Comparison of ENCODE assay signal across 9 cellular contexts in genomic region chr17:58328195-58329034, GRCh38. TPM values are rescaled to one million over a fixed set of nuclear protein-coding genes. Genes with fewer than 3 reads are reported as not detected.
DNase-seq lines count a peak whose midpoint lies in the region; ATAC-seq, FAIRE-seq and TF ChIP-seq lines count a peak whose summit lies in the region.
"Had no signal": no experiment of that assay in that cellular context is flagged by ENCODE, and none has a peak within 500 bp of the region (broad histone marks: within the 10 kb centered on the region; RNA-seq: fewer than 3 reads in every experiment).

TSS of gene TSPOAP1 (minus strand) at chr17:58328795. CDS start at chr17:58327920, 875 bp downstream.

- no peak within 1 kb of the TSS; the same call in 1 of the 2 replicates for H3K27ac ChIP-seq in GM23338 (ENCODE audit: low read depth)
- peak within 1 kb of the TSS; percentile 60 for H3K27ac ChIP-seq in GM12878 (ENCODE audit: control insufficient read depth, insufficient read depth)
- peak within 1 kb of the TSS; percentile 98 for H3K27ac ChIP-seq in naive thymus-derived CD4-positive, alpha-beta T cell (ENCODE audit: low read depth, low read length)
- H3K27ac ChIP-seq: epithelial cell of prostate had no signal

- H3K9me3 Mint-ChIP-seq in Caco-2 (ENCODE audit: unreplicated experiment) = no peaks in the 10 kb centered on the region
- no peaks in the 10 kb centered on the region; the same call in 2 of the 3 replicates for H3K9me3 Mint-ChIP-seq in GM23338
- no peaks in the 10 kb centered on the region for H3K9me3 Mint-ChIP-seq in T-helper 1 cell treated with Interleukin-12 subunit alpha and Interleukin-12 subunit beta and Interleukin-4 antibody, amounts not matched to agents 30 μg/mL and 1 μg/mL, for 36 hours
- peaks cover 0 to 4% (median 0%) of the 10 kb centered on the region in 11 donors for H3K9me3 Mint-ChIP-seq in naive thymus-derived CD4-positive, alpha-beta T cell

- SMC1A ChIA-PET in GM12878 (lab: Charles Lee; ENCODE audit: uncharacterized antibody, unreplicated experiment) = interaction anchor here (0.6 to 3.8 kb wide), 11 partner anchors 9 to 176 kb away, joined by 3 to 40 read pairs (median 4); partner anchors contain the start of genes RNF43 and SUPT4H1

- H3K27ac Mint-ChIP-seq in Caco-2 (ENCODE audit: unreplicated experiment) (peak within 1 kb of the TSS; percentile 27), GM23338 (peak within 1 kb of the TSS; percentile 42)
- peak within 1 kb of the TSS; percentile 91 for H3K27ac Mint-ChIP-seq in T-helper 1 cell treated with Interleukin-12 subunit alpha and Interleukin-12 subunit beta and Interleukin-4 antibody, amounts not matched to agents 30 μg/mL and 1 μg/mL, for 36 hours
- H3K27ac Mint-ChIP-seq in naive thymus-derived CD4-positive, alpha-beta T cell = peak within 1 kb of the TSS; percentile 91 to 98 (median 94)

- in situ Hi-C loops in GM12878 (cut with MboI) = no loop called here

- H2AFZ ChIP-seq in GM23338 (peak within 1 kb of the TSS; percentile 19; the same call in 1 of the 2 replicates), GM12878 (ENCODE audit: control insufficient read depth, low read depth, low read length) (no peak within 1 kb of the TSS)

- H3K36me3 ChIP-seq in Caco-2 (ENCODE audit: control insufficient read depth, insufficient read depth, low read length) = no peaks in the 10 kb centered on the region
- no peaks in the 10 kb centered on the region for H3K36me3 ChIP-seq in GM23338 (ENCODE audit: insufficient read depth)
- peaks cover 6 to 14% of the 10 kb centered on the region in 2 experiments for H3K36me3 ChIP-seq in GM12878 (ENCODE audit: control insufficient read depth in 2 of 2, insufficient read depth in 2 of 2, low read length in 1 of 2)
- H3K36me3 ChIP-seq in naive thymus-derived CD4-positive, alpha-beta T cell (ENCODE audit: control insufficient read depth in 2 of 3, insufficient read depth in 3 of 3, low read length in 3 of 3) = peaks cover 12 to 25% (median 17%) of the 10 kb centered on the region in 3 experiments

- no peak within 1 kb of the TSS for H3K4me3 ChIP-seq in Caco-2 (ENCODE audit: low read depth, low read length)
- H3K4me3 ChIP-seq in GM23338 = peak within 1 kb of the TSS; percentile 40
- H3K4me3 ChIP-seq in GM12878 = peak within 1 kb of the TSS; percentile 56; the same call in 1 of the 2 replicates
- H3K4me3 ChIP-seq in naive thymus-derived CD4-positive, alpha-beta T cell (ENCODE audit: low read length) = peak within 1 kb of the TSS; percentile 64

- DNase-seq in Caco-2 = no peak
- peak; percentile 86 for DNase-seq in GM23338 (ENCODE audit: low spot score)
- peak; percentile 95 for DNase-seq in GM12878 (ENCODE audit: low read depth, low spot score)
- peak in 8 of 9 donors; percentile 48 to 77 (median 56) for DNase-seq in naive thymus-derived CD4-positive, alpha-beta T cell
- DNase-seq in stimulated activated naive CD8-positive, alpha-beta T cell treated with anti-CD3 and anti-CD28 coated beads, Interleukin-15, Interleukin-2, amounts not matched to agents 100 U/mL and 50 U/mL, for 24 hours = peak; percentile 89
- no peak for DNase-seq in NCI-H1092 treated with DMSO at 0.1 percent for 48 hours (lab: John Stamatoyannopoulos, UW)

- no TSS peak for BruUV-seq in Caco-2 (replicated peaks; lab: Mats Ljungman, UMichigan)
- BruUV-seq in GM12878 (replicated peaks; lab: Mats Ljungman, UMichigan) = no TSS peak

- TF ChIP-seq CTCF in Caco-2 (IDR thresholded peaks at IDR 0.05; ENCODE audit: insufficient read depth in 1 of 2, low read depth in 1 of 2, low read length in 1 of 2, severe bottlenecking in 1 of 2, unreplicated experiment in 1 of 2) (no peak), GM23338 (conservative IDR thresholded peaks at IDR 0.05; ENCODE audit: low read depth in 2 of 2) (no peak), GM12878 (IDR thresholded peaks at IDR 0.05 in 2 of 3, conservative IDR thresholded peaks at IDR 0.05 in 1 of 3; ENCODE audit: control insufficient read depth in 2 of 3, extremely low read depth in 1 of 3, insufficient read depth in 1 of 3, low read depth in 3 of 3, low read length in 3 of 3) (no peak)

- H3K36me3 Mint-ChIP-seq in Caco-2 (ENCODE audit: insufficient read depth, unreplicated experiment) (peaks cover 20% of the 10 kb centered on the region), GM23338 (ENCODE audit: low read depth) (no peaks in the 10 kb centered on the region)
- H3K36me3 Mint-ChIP-seq in T-helper 1 cell treated with Interleukin-12 subunit alpha and Interleukin-12 subunit beta and Interleukin-4 antibody, amounts not matched to agents 30 μg/mL and 1 μg/mL, for 36 hours (ENCODE audit: low read depth) = peaks cover 42% of the 10 kb centered on the region
- peaks cover 13 to 41% (median 15%) of the 10 kb centered on the region in 5 donors for H3K36me3 Mint-ChIP-seq in naive thymus-derived CD4-positive, alpha-beta T cell

- ATAC-seq in GM23338 = peak; percentile 25
- peak; percentile 22 for ATAC-seq in GM12878
- ATAC-seq in naive thymus-derived CD4-positive, alpha-beta T cell = peak; percentile 26
- ATAC-seq in stimulated activated naive CD8-positive, alpha-beta T cell treated with anti-CD3 and anti-CD28 coated beads, Interleukin-15, Interleukin-2, amounts not matched to agents 100 U/mL and 50 U/mL, for 24 hours = no peak
- ATAC-seq in GM18517 (IDR thresholded peaks at IDR 0.05; ENCODE audit: unreplicated experiment) = no peak

- no peaks in the 10 kb centered on the region for H3K9me3 ChIP-seq in Caco-2
- no peaks in the 10 kb centered on the region; the same call in 2 of the 3 replicates for H3K9me3 ChIP-seq in GM12878 (replicated peaks; ENCODE audit: control insufficient read depth, insufficient read depth, low read length)
- no peaks in the 10 kb centered on the region for H3K9me3 ChIP-seq in naive thymus-derived CD4-positive, alpha-beta T cell (ENCODE audit: control insufficient read depth in 2 of 3, low read length in 3 of 3)

- H3K4me3 Mint-ChIP-seq in Caco-2 (ENCODE audit: unreplicated experiment) (no peak within 1 kb of the TSS), GM23338 (peak within 1 kb of the TSS; percentile 57)
- H3K4me3 Mint-ChIP-seq in T-helper 1 cell treated with Interleukin-12 subunit alpha and Interleukin-12 subunit beta and Interleukin-4 antibody, amounts not matched to agents 30 μg/mL and 1 μg/mL, for 36 hours = peak within 1 kb of the TSS; percentile 99
- peak within 1 kb of the TSS; percentile 86 to 100 (median 94) for H3K4me3 Mint-ChIP-seq in naive thymus-derived CD4-positive, alpha-beta T cell

- H3K27me3 ChIP-seq in Caco-2 (replicated peaks; ENCODE audit: control insufficient read depth, insufficient read depth, low read length) = no peaks in the 10 kb centered on the region
- H3K27me3 ChIP-seq in GM23338 (ENCODE audit: insufficient read depth) = peaks cover 20% of the 10 kb centered on the region
- H3K27me3 ChIP-seq in GM12878 (replicated peaks in 1 of 2; ENCODE audit: control insufficient read depth in 2 of 2, insufficient read depth in 2 of 2, low read length in 1 of 2) = no peaks in the 10 kb centered on the region; a peak in 1 of 4 replicates
- no peaks in the 10 kb centered on the region for H3K27me3 ChIP-seq in naive thymus-derived CD4-positive, alpha-beta T cell (ENCODE audit: control insufficient read depth in 2 of 2, insufficient read depth in 2 of 2, low read length in 2 of 2)

- H3F3A ChIP-seq in GM23338 (replicated peaks; ENCODE audit: low read depth) = peaks cover 3% of the 10 kb centered on the region; the same call in 1 of the 2 replicates

- peak; percentile 54 for FAIRE-seq in GM12878 (lab: Jason Lieb, UNC)

- CTCF ChIA-PET in Caco-2 (lab: Charles Lee) (interaction anchor here (1.0 kb wide), 2 partner anchors 11 to 89 kb away, joined by 4 read pairs; partner anchors contain the start of gene RNF43), GM12878 (lab: Yijun Ruan, JAX) (interaction anchor here (0.8 to 4.0 kb wide), 9 partner anchors 9 to 88 kb away, joined by 3 to 51 read pairs (median 6); partner anchors contain the start of genes RNF43 and SUPT4H1)
- CTCF ChIA-PET in naive thymus-derived CD4-positive, alpha-beta T cell (lab: Charles Lee) = interaction anchor here (1.3 to 3.5 kb wide), 5 partner anchors 10 to 24 kb away, joined by 4 to 37 read pairs (median 31); partner anchors contain the start of gene SUPT4H1

- no peaks in the 10 kb centered on the region; the same call in 1 of the 2 replicates for H3K4me1 ChIP-seq in Caco-2
- H3K4me1 ChIP-seq in GM23338 (ENCODE audit: insufficient read depth) = peaks cover 47% of the 10 kb centered on the region
- peaks cover 18% of the 10 kb centered on the region for H3K4me1 ChIP-seq in GM12878 (ENCODE audit: control insufficient read depth, insufficient read depth, low read length)
- peaks cover 0 to 13% of the 10 kb centered on the region in 2 donors for H3K4me1 ChIP-seq in naive thymus-derived CD4-positive, alpha-beta T cell (ENCODE audit: control insufficient read depth in 2 of 2, insufficient read depth in 2 of 2, low read length in 2 of 2)

- 2% methylated on average over 19 of the region's 23 CpGs for WGBS in GM12878 (ENCODE audit: insufficient coverage, insufficient replicate concordance, low lambda C conversion rate, missing lambda C conversion rate)

- H3K4me1 Mint-ChIP-seq in Caco-2 (ENCODE audit: low read depth, unreplicated experiment) = peaks cover 14% of the 10 kb centered on the region
- peaks cover 63% of the 10 kb centered on the region for H3K4me1 Mint-ChIP-seq in GM23338
- peaks cover 44% of the 10 kb centered on the region for H3K4me1 Mint-ChIP-seq in T-helper 1 cell treated with Interleukin-12 subunit alpha and Interleukin-12 subunit beta and Interleukin-4 antibody, amounts not matched to agents 30 μg/mL and 1 μg/mL, for 36 hours (ENCODE audit: low read depth)
- H3K4me1 Mint-ChIP-seq in naive thymus-derived CD4-positive, alpha-beta T cell = peaks cover 31 to 54% (median 43%) of the 10 kb centered on the region in 7 donors

- TF ChIP-seq POLR2A in GM12878 (IDR thresholded peaks at IDR 0.05; ENCODE audit: low read depth, low read length) = no peak

- H3K79me2 ChIP-seq in GM23338 (replicated peaks; ENCODE audit: insufficient read depth) = no peaks in the 10 kb centered on the region
- H3K79me2 ChIP-seq in GM12878 (ENCODE audit: control insufficient read depth, insufficient read depth, low read length) = peaks cover 49% of the 10 kb centered on the region

- POLR2A ChIA-PET in Caco-2 (lab: Charles Lee) (no interaction called here), GM12878 (lab: Charles Lee) (interaction anchor here (0.8 to 8.4 kb wide), 6 partner anchors 11 to 96 kb away, joined by 3 to 77 read pairs (median 4); partner anchors contain the start of gene SUPT4H1)
- POLR2A ChIA-PET in naive thymus-derived CD4-positive, alpha-beta T cell (lab: Charles Lee) = interaction anchor here (1.0 to 17.0 kb wide), 10 partner anchors 11 to 91 kb away, joined by 3 to 792 read pairs (median 7); partner anchors contain the start of genes RNF43 and SUPT4H1

- TF ChIP-seq EP300 in GM12878 (IDR thresholded peaks at IDR 0.05; ENCODE audit: borderline replicate concordance in 1 of 2, control insufficient read depth in 1 of 2, low read depth in 2 of 2, low read length in 2 of 2) = 0 out of 4 replicates have a peak, but pooled peaks of 1 of the 2 experiments have one; percentile 9

- RAD21 ChIA-PET in GM12878 (lab: Charles Lee; ENCODE audit: unreplicated experiment) = interaction anchor here (1.1 to 3.6 kb wide), 7 partner anchors 10 to 89 kb away, joined by 3 to 40 read pairs (median 7); partner anchors contain the start of genes RNF43 and SUPT4H1

- peak within 1 kb of the TSS; percentile 74 for H3K4me2 ChIP-seq in GM23338
- H3K4me2 ChIP-seq in GM12878 (ENCODE audit: control insufficient read depth, insufficient read depth) = peak within 1 kb of the TSS; percentile 73

- H4K20me1 ChIP-seq in GM23338 (replicated peaks; ENCODE audit: insufficient read depth) (no peaks in the 10 kb centered on the region), GM12878 (ENCODE audit: control insufficient read depth, insufficient read depth) (no peaks in the 10 kb centered on the region; the same call in 1 of the 2 replicates)

- 0 out of 2 replicates have a peak, but pooled peaks cover 8% of the 10 kb centered on the region for H3K9me2 ChIP-seq in GM23338 (ENCODE audit: insufficient read depth)

- intact Hi-C loops in Caco-2 (cut with micrococcal nuclease; ENCODE audit: unreplicated experiment) (no loop called here), GM12878 (cut with micrococcal nuclease; ENCODE audit: unreplicated experiment) (loop anchor here (1.0 kb wide), 2 partner anchors 16 to 24 kb away; partner anchors contain the start of gene SUPT4H1)
- intact Hi-C loops in naive thymus-derived CD4-positive, alpha-beta T cell (cut with micrococcal nuclease) = loop anchor here (1.0 to 2.0 kb wide), 7 partner anchors 10 to 110 kb away; partner anchors contain the start of genes SUPT4H1 (in 2 of the 2), MKS1 (in 1 of the 2) and RNF43 (in 1 of the 2)

- peak within 1 kb of the TSS; percentile 48 for H3K9ac ChIP-seq in GM12878 (ENCODE audit: control insufficient read depth, insufficient read depth, low read length)

- 0 out of 2 replicates have a peak, but pooled peaks have one; percentile 8 for TF ChIP-seq RAD21 in GM12878 (IDR thresholded peaks at IDR 0.05; ENCODE audit: insufficient read depth, low read depth, low read length)

- no peaks in the 10 kb centered on the region for H3K27me3 Mint-ChIP-seq in Caco-2 (ENCODE audit: insufficient read depth, unreplicated experiment)
- H3K27me3 Mint-ChIP-seq in GM23338 (ENCODE audit: insufficient read depth, low read depth, poor library complexity) = peaks cover 37% of the 10 kb centered on the region
- H3K27me3 Mint-ChIP-seq in T-helper 1 cell treated with Interleukin-12 subunit alpha and Interleukin-12 subunit beta and Interleukin-4 antibody, amounts not matched to agents 30 μg/mL and 1 μg/mL, for 36 hours (ENCODE audit: low read depth) = peaks cover 6% of the 10 kb centered on the region
- H3K27me3 Mint-ChIP-seq in naive thymus-derived CD4-positive, alpha-beta T cell = peaks cover 0 to 19% (median 0%) of the 10 kb centered on the region in 5 donors

RNA-seq across cellular contexts. Expression of gene TSPOAP1, which starts in this region (rescaled TPM):
- 6.0 and 7.4 TPM in 2 replicates for total RNA-seq in Caco-2 (2022)
- 11.8 and 12.9 TPM in 2 replicates for total RNA-seq in GM23338 (2014; rRNA removed; shearing (Covaris generic))
- 6.3 and 7.3 TPM in 2 replicates for polyA plus RNA-seq in GM23338 (2016; fragmentation: Nextera tagmentation; extraction: Ambion mirVana)
- 52.4 and 53.8 TPM in 2 replicates for total RNA-seq in GM12878 (2013; cell fraction: nucleolus; rRNA removed)
- total RNA-seq in GM12878 (2014; rRNA removed) = 5.6 and 5.7 TPM in 2 replicates
- 2.8 and 3.6 TPM in 2 replicates for total RNA-seq in GM12878 (2014; rRNA removed; fragmentation: Illumina TruSeq; extraction: Trizol)
- total RNA-seq in GM12878 (2021) = 6.5 and 8.8 TPM in 2 replicates
- 5.7 TPM for polyA plus RNA-seq in GM12878 (2011; ENCODE audit: low read depth)
- polyA plus RNA-seq in GM12878 (2011; rRNA removed) = 11.6 and 16.4 TPM in 2 replicates
- 12.2 and 16.5 TPM in 2 replicates for polyA plus RNA-seq in GM12878 (2011; cell fraction: cytosol; rRNA removed)
- polyA plus RNA-seq in GM12878 (2011; cell fraction: nucleus; rRNA removed) = 164 and 168 TPM in 2 replicates
- 9.8 and 14.2 TPM in 2 replicates for polyA plus RNA-seq in GM12878 (2012)
- 1.2 and 4.2 TPM in 2 replicates for polyA plus RNA-seq in GM12878 (2014; fragmentation: Illumina TruSeq; extraction: Trizol)
- polyA plus RNA-seq in GM12878 (2014; fragmentation: Nextera tagmentation; extraction: Ambion mirVana) = under 1 TPM in 1 of 2 experiments, not detected in 1; 0.58 TPM
- polyA plus RNA-seq in GM12878 (2014; rRNA removed) = 8.5 and 10.9 TPM in 2 replicates
- 1 to 10 TPM; 2.2 to 3.2 TPM for polyA plus RNA-seq in GM12878 (2016; fragmentation: Nextera tagmentation; extraction: Ambion mirVana)
- 7.2 and 17.1 TPM in 2 replicates for polyA minus RNA-seq in GM12878 (2011; rRNA and poly(A)+ RNA removed)
- polyA minus RNA-seq in GM12878 (2011; cell fraction: cytosol; rRNA and poly(A)+ RNA removed) = 6.4 and 6.7 TPM in 2 replicates
- 16.2 and 33.3 TPM in 2 replicates for polyA minus RNA-seq in GM12878 (2011; cell fraction: nucleus; rRNA and poly(A)+ RNA removed)
- total RNA-seq in naive thymus-derived CD4-positive, alpha-beta T cell = 10 to 100 TPM; 11.2 to 62.5 (median 20.5) TPM
- polyA plus RNA-seq in naive thymus-derived CD4-positive, alpha-beta T cell = 1 to 10 TPM in 1 of 2 donors, under 1 TPM in 1; 0.20 to 1.5 TPM

Comparison
In these comparisons a context has a peak if more than half of its experiments do, and no peak if none do; other contexts are left out.
1. DNase-seq: peak in GM23338 (single experiment), GM12878 (single experiment), naive thymus-derived CD4-positive, alpha-beta T cell (8 of 9) and stimulated activated naive CD8-positive, alpha-beta T cell treated with anti-CD3 and anti-CD28 coated beads, Interleukin-15, Interleukin-2, amounts not matched to agents 100 U/mL and 50 U/mL, for 24 hours (single experiment); none in Caco-2 (0 of 2) and NCI-H1092 treated with DMSO at 0.1 percent for 48 hours (single experiment).
2. H3K27ac Mint-ChIP-seq: peak in every context shown above with its lines; median percentile 94 in naive thymus-derived CD4-positive, alpha-beta T cell; 91 in T-helper 1 cell treated with Interleukin-12 subunit alpha and Interleukin-12 subunit beta and Interleukin-4 antibody, amounts not matched to agents 30 μg/mL and 1 μg/mL, for 36 hours; 42 in GM23338; 27 in Caco-2.
3. ATAC-seq: peak in GM23338 (single experiment), GM12878 (single experiment) and naive thymus-derived CD4-positive, alpha-beta T cell (single experiment); none in stimulated activated naive CD8-positive, alpha-beta T cell treated with anti-CD3 and anti-CD28 coated beads, Interleukin-15, Interleukin-2, amounts not matched to agents 100 U/mL and 50 U/mL, for 24 hours (single experiment) and GM18517 (single experiment).